ENCODE assay signal across 1 cellular context in the genomic region with DNA sequence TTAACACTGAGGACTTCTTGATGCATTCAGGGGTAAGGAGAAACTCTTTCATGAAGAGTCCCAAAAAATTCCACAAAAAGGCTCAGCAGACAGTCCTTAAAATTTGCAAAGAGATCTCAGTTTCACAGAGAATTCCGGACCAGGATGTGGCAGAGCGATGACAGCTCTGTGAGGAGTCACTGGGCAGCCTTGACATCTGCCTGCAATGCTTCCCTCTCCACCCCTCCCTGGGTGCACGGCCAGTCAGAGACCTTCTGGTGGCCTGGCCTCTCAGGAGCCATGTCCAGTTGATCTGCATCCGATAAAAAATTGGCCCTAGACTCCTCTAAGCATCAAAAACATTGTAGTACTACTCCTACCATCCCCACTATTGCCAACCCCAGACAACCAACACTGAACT.
TF ChIP-seq lines count a peak whose summit lies in the region.

No MANE protein-coding gene starts in this region.

TF ChIP-seq in K562, 482 proteins besides CTCF, POLR2A, EP300 and RAD21:
- TF ChIP-seq SREBF2 (CRISPR knock-in tag; IDR thresholded peaks at IDR 0.05): no peak
- no peak for TF ChIP-seq ZNF764 (CRISPR knock-in tag; IDR thresholded peaks at IDR 0.05; ENCODE audit: low read depth)
- no peak for TF ChIP-seq ZNF507 (tag; conservative IDR thresholded peaks at IDR 0.05)
- no peak for TF ChIP-seq RBM14 (IDR thresholded peaks at IDR 0.05; ENCODE audit: borderline replicate concordance, insufficient read depth, low read depth, low read length)
- no peak for TF ChIP-seq FOXJ2 (tag; IDR thresholded peaks at IDR 0.05)
- TF ChIP-seq TOE1 (IDR thresholded peaks at IDR 0.05; ENCODE audit: borderline replicate concordance): no peak
- TF ChIP-seq TOE1 (CRISPR knock-in tag; IDR thresholded peaks at IDR 0.05; ENCODE audit: borderline replicate concordance, low read depth): no peak
- TF ChIP-seq ZNF311 (CRISPR knock-in tag; IDR thresholded peaks at IDR 0.05): no peak
- TF ChIP-seq, protein P1, sequence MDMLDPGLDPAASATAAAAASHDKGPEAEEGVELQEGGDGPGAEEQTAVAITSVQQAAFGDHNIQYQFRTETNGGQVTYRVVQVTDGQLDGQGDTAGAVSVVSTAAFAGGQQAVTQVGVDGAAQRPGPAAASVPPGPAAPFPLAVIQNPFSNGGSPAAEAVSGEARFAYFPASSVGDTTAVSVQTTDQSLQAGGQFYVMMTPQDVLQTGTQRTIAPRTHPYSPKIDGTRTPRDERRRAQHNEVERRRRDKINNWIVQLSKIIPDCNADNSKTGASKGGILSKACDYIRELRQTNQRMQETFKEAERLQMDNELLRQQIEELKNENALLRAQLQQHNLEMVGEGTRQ (CRISPR knock-in tag; IDR thresholded peaks at IDR 0.05): no peak
- no peak for TF ChIP-seq ZBTB17 (CRISPR knock-in tag; IDR thresholded peaks at IDR 0.05)
- TF ChIP-seq KDM4B (IDR thresholded peaks at IDR 0.05; ENCODE audit: borderline replicate concordance in 2 of 2, low read depth in 1 of 2): no peak
- no peak for TF ChIP-seq ZNF76 (CRISPR knock-in tag; IDR thresholded peaks at IDR 0.05; ENCODE audit: borderline replicate concordance)
- no peak for TF ChIP-seq MBD2 (IDR thresholded peaks at IDR 0.05; ENCODE audit: borderline replicate concordance, low read depth)
- no peak for TF ChIP-seq C11orf30 (IDR thresholded peaks at IDR 0.05; ENCODE audit: low read depth)
